Comparison of ENCODE assay signal across 8 cellular contexts in genomic region chr13:36919206-36919832, GRCh38. TPM values are rescaled to one million over a fixed set of nuclear protein-coding genes. Genes with fewer than 3 reads are reported as not detected.
DNase-seq lines count a peak whose midpoint lies in the region; ATAC-seq, FAIRE-seq and TF ChIP-seq lines count a peak whose summit lies in the region.

No MANE protein-coding gene starts in this region.

- H3K4me2 ChIP-seq in mesenchymal stem cell (ENCODE audit: low read length, poor library complexity, severe bottlenecking), result peak overlapping the region; percentile 98

- H3K4ac ChIP-seq in mesenchymal stem cell (ENCODE audit: low read depth in 1 of 2, low read length in 2 of 2), result peak overlapping the region; percentile 7 to 16

- H3K79me1 ChIP-seq in mesenchymal stem cell (replicated peaks; ENCODE audit: low read length, poor library complexity, severe bottlenecking), result no peaks in the 10 kb centered on the region

- H2BK12ac ChIP-seq in mesenchymal stem cell (ENCODE audit: low read length in 2 of 2), result no peak overlapping the region

- H2BK5ac ChIP-seq in mesenchymal stem cell (ENCODE audit: low read depth, low read length, poor library complexity, severe bottlenecking), result no peak overlapping the region

- H4K91ac ChIP-seq in mesenchymal stem cell (ENCODE audit: low read length), result no peak overlapping the region

- peak overlapping the region; percentile 59 to 75 for H3K18ac ChIP-seq in mesenchymal stem cell (ENCODE audit: low read depth in 1 of 2, low read length in 2 of 2)

- H4K8ac ChIP-seq in mesenchymal stem cell (ENCODE audit: low read length), result no peak overlapping the region

- peak overlapping the region; percentile 80 for H2BK15ac ChIP-seq in mesenchymal stem cell (ENCODE audit: low read depth, poor library complexity, severe bottlenecking)

- H2AK5ac ChIP-seq in mesenchymal stem cell (ENCODE audit: low read length, severe bottlenecking), result no peak overlapping the region

- BruUV-seq in Panc1 (replicated peaks; lab: Mats Ljungman, UMichigan), result no TSS peak

- DNase-seq in GM03348 (ENCODE audit: low spot score), result peak; percentile 57
- DNase-seq in Panc1 (ENCODE audit: low read depth, low spot score), result no peak
- peak; percentile 65 for DNase-seq in mesenchymal stem cell
- DNase-seq in upper lobe of right lung, result peak; percentile 76
- DNase-seq in H54 (ENCODE audit: insufficient read length, low spot score), result no peak

- H3K27ac ChIP-seq in Panc1 (ENCODE audit: low read length) (peak overlapping the region; percentile 17; the same call in 1 of the 2 replicates), ectodermal cell (ENCODE audit: insufficient read depth, low read depth, low read length, poor library complexity, severe bottlenecking) (no peak overlapping the region), mesenchymal stem cell (ENCODE audit: low read length, poor library complexity, severe bottlenecking) (no peak overlapping the region), upper lobe of right lung (peak overlapping the region; percentile 45)

- TF ChIP-seq POLR2A in H54 (IDR thresholded peaks at IDR 0.05; ENCODE audit: low read depth, low read length), result no peak

- intact Hi-C loops in Panc1 (cut with micrococcal nuclease; ENCODE audit: unreplicated experiment) (no loop called here), upper lobe of right lung (cut with DNase I) (no loop called here)

- H3K23ac ChIP-seq in mesenchymal stem cell (ENCODE audit: low read length in 2 of 2), result no peak overlapping the region

- H2AFZ ChIP-seq in mesenchymal stem cell (ENCODE audit: low read depth, low read length), result no peak overlapping the region

- H3K9me3 ChIP-seq in Panc1 (ENCODE audit: control insufficient read depth, insufficient read depth, low read depth, low read length), result no peaks in the 10 kb centered on the region
- no peaks in the 10 kb centered on the region for H3K9me3 ChIP-seq in ectodermal cell (ENCODE audit: control insufficient read depth, low read length)
- H3K9me3 ChIP-seq in mesenchymal stem cell (ENCODE audit: control insufficient read depth, low read length), result no peaks in the 10 kb centered on the region
- H3K9me3 ChIP-seq in upper lobe of right lung, result no peaks in the 10 kb centered on the region

- POLR2A ChIA-PET in Panc1 (lab: Charles Lee), result no interaction called here

- in situ Hi-C loops in Panc1 (cut with HindIII; ENCODE audit: low pct_unique_long_range_greater_than_20kb, low sequenced_read_pairs), result no loop called here

- no peak for TF ChIP-seq CTCF in Panc1 (IDR thresholded peaks at IDR 0.05)
- no peak for TF ChIP-seq CTCF in upper lobe of right lung (IDR thresholded peaks at IDR 0.05)

- H3K4me1 ChIP-seq in Panc1 (ENCODE audit: control insufficient read depth, insufficient read depth, low read length) (no peaks in the 10 kb centered on the region), ectodermal cell (ENCODE audit: control insufficient read depth, insufficient read depth, low read length) (no peaks in the 10 kb centered on the region), mesenchymal stem cell (ENCODE audit: control insufficient read depth, insufficient read depth, low read depth, low read length) (peaks cover 7% of the 10 kb centered on the region), upper lobe of right lung (peaks cover 8% of the 10 kb centered on the region)

- WGBS in ectodermal cell, 2 experiments, result 0 to 1% methylated on average over 48 to 50 of the region's 50 CpGs
- under 1% methylated on average over 25 of the region's 50 CpGs for WGBS in mesenchymal stem cell

- CTCF ChIA-PET in Panc1 (lab: Charles Lee), result no interaction called here

- H3K14ac ChIP-seq in mesenchymal stem cell (ENCODE audit: low read length in 2 of 2), result peak overlapping the region in 1 of 2 experiments; percentile 79

- ATAC-seq in HG02885 (IDR thresholded peaks at IDR 0.05; ENCODE audit: poor library complexity, unreplicated experiment) (peak; percentile 29), Panc1 (peak; percentile 56), upper lobe of right lung (peak; percentile 79), GM18519 (IDR thresholded peaks at IDR 0.05; ENCODE audit: low FRiP score, unreplicated experiment) (no peak)

- peak overlapping the region; percentile 66 for H3K9ac ChIP-seq in mesenchymal stem cell (ENCODE audit: low read length)

- H2BK120ac ChIP-seq in mesenchymal stem cell (ENCODE audit: low read depth, low read length), result peak overlapping the region; percentile 43

- H3K4me3 ChIP-seq in Panc1 (ENCODE audit: low read depth in 2 of 2, low read length in 2 of 2), result peak overlapping the region; percentile 50 to 54
- peak overlapping the region; percentile 54 for H3K4me3 ChIP-seq in ectodermal cell (ENCODE audit: insufficient read depth, low read depth, low read length)
- peak overlapping the region; percentile 67 to 84 for H3K4me3 ChIP-seq in mesenchymal stem cell (ENCODE audit: insufficient read depth in 1 of 2, low read depth in 1 of 2, low read length in 2 of 2)
- H3K4me3 ChIP-seq in upper lobe of right lung, result peak overlapping the region; percentile 51

- FAIRE-seq in H54 (lab: Jason Lieb, UNC), result no peak

- H3K36me3 ChIP-seq in Panc1 (ENCODE audit: control insufficient read depth, insufficient read depth, low read length), result no peaks in the 10 kb centered on the region
- H3K36me3 ChIP-seq in ectodermal cell (ENCODE audit: control insufficient read depth, insufficient read depth, low read length), result no peaks in the 10 kb centered on the region
- no peaks in the 10 kb centered on the region for H3K36me3 ChIP-seq in mesenchymal stem cell (ENCODE audit: control insufficient read depth in 1 of 2, insufficient read depth in 2 of 2, low read depth in 1 of 2, low read length in 2 of 2)
- no peaks in the 10 kb centered on the region for H3K36me3 ChIP-seq in upper lobe of right lung

- H3K27me3 ChIP-seq in Panc1 (ENCODE audit: control insufficient read depth, insufficient read depth, low read length) (no peaks in the 10 kb centered on the region), ectodermal cell (ENCODE audit: control insufficient read depth, insufficient read depth, low read length, poor library complexity, severe bottlenecking) (peaks cover 44% of the 10 kb centered on the region), mesenchymal stem cell (ENCODE audit: control insufficient read depth in 1 of 2, insufficient read depth in 1 of 2, low read length in 2 of 2) (peaks cover 0 to 4% of the 10 kb centered on the region in 2 experiments), upper lobe of right lung (no peaks in the 10 kb centered on the region)

RNA-seq across cellular contexts. Expression of gene SMAD9, which starts 0.7 kb away (rescaled TPM):
- total RNA-seq in Panc1 (2021; ENCODE audit: unreplicated experiment), result 2.4 TPM
- 1.7 TPM for polyA plus RNA-seq in Panc1 (2012; ENCODE audit: insufficient read length)
- polyA plus RNA-seq in ectodermal cell (2013, experiment 1 of 4), result 2.1 TPM
- polyA plus RNA-seq in ectodermal cell (2013, experiment 2 of 4), result 1.9 TPM
- polyA plus RNA-seq in ectodermal cell (2013, experiment 3 of 4), result 2.3 TPM
- polyA plus RNA-seq in ectodermal cell (2013, experiment 4 of 4), result 3.4 TPM
- 4.9 TPM for polyA plus RNA-seq in mesenchymal stem cell (2013, experiment 1 of 2)
- polyA plus RNA-seq in mesenchymal stem cell (2013, experiment 2 of 2), result 5.0 TPM
- total RNA-seq in upper lobe of right lung, result 21.5 TPM

Comparison
In these comparisons a context has a peak if more than half of its experiments do, and no peak if none do; other contexts are left out.
1. DNase-seq: peak in GM03348 (single experiment), mesenchymal stem cell (single experiment) and upper lobe of right lung (single experiment); none in Panc1 (single experiment) and H54 (single experiment).
2. H3K27ac ChIP-seq: peak in Panc1 (single experiment) and upper lobe of right lung (single experiment); none in ectodermal cell (single experiment) and mesenchymal stem cell (single experiment).
3. Peak in every context shown above with its lines, with median percentiles within 50 percentile points of each other: H3K4me3 ChIP-seq.